ENCODE assay signal across 1 cellular context in the genomic region with DNA sequence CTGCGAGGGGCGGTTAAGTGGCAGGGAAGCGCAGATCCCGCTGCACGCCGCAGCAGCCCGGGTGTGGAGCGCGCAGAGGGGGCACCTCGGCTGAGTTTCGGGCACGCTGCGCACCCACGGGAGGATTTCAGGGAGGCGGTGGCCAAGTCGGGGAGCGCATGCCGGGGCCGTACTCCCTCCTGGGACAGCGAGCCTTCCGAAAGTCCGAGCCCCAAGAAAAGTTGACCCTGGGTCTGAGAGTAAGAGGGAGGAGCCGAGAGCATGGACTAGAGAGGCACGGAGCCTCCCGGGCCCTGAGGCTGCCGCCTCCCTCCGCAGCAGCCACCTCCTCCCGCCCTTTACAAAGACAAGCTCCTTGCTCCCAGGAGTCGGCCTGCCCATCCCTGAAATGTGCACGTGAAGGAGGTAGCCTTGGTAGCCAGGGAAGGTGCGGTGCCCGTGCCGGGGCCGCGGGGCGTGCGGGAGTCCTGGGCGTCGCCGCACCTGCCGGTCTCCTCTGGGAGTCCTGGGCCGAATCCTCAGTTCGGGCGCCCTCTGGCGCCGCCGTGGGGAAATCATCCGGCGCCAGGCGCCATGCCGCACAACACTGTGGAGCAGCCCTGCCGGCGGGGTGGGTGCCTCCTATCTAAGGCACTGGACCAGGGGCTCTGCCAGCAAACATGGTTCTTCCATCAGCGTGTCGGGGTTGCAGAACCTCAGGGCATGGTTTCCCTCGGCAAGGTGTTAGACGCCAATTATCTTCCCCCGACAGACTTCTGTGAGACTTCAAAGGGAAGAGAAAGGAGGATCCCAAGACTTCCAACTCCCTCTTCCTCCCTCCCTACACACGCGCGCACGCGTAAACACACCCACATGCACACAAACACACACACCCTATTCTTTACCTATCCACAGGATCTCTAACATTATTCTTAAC.
A peak's percentile ranks its signal among the peaks of the same experiment; 100 is the strongest.
TF ChIP-seq lines count a peak whose summit lies in the region.

No MANE protein-coding gene starts in this region.

TF ChIP-seq in HepG2, 621 proteins besides CTCF, POLR2A, EP300 and RAD21 (continued from another document and continues in another):
- TF ChIP-seq, protein P1, sequence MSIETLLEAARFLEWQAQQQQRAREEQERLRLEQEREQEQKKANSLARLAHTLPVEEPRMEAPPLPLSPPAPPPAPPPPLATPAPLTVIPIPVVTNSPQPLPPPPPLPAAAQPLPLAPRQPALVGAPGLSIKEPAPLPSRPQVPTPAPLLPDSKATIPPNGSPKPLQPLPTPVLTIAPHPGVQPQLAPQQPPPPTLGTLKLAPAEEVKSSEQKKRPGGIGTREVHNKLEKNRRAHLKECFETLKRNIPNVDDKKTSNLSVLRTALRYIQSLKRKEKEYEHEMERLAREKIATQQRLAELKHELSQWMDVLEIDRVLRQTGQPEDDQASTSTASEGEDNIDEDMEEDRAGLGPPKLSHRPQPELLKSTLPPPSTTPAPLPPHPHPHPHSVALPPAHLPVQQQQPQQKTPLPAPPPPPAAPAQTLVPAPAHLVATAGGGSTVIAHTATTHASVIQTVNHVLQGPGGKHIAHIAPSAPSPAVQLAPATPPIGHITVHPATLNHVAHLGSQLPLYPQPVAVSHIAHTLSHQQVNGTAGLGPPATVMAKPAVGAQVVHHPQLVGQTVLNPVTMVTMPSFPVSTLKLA (IDR thresholded peaks at IDR 0.05), result no peak
- TF ChIP-seq ZBTB20 (CRISPR knock-in tag; IDR thresholded peaks at IDR 0.05; ENCODE audit: borderline replicate concordance, low read depth) (0 out of 2 replicates have a peak, but pooled peaks have one; percentile 58), ZNF263 (CRISPR knock-in tag; IDR thresholded peaks at IDR 0.05) (peak; percentile 39; the same call in 1 of the 2 replicates), ZNF251 (CRISPR knock-in tag; IDR thresholded peaks at IDR 0.05) (no peak), ZBTB7A (CRISPR knock-in tag; IDR thresholded peaks at IDR 0.05) (no peak), RELA (CRISPR knock-in tag; IDR thresholded peaks at IDR 0.05) (0 out of 2 replicates have a peak, but pooled peaks have one; percentile 28), HOXA3 (CRISPR knock-in tag; IDR thresholded peaks at IDR 0.05) (peak; percentile 49), ZNF768 (CRISPR knock-in tag; IDR thresholded peaks at IDR 0.05) (0 out of 2 replicates have a peak, but pooled peaks have one; percentile 51), SALL1 (CRISPR knock-in tag; IDR thresholded peaks at IDR 0.05) (peak; percentile 54; the same call in 1 of the 2 replicates), MYC (CRISPR knock-in tag; IDR thresholded peaks at IDR 0.05; ENCODE audit: borderline replicate concordance) (peak; percentile 59; the same call in 1 of the 2 replicates), KDM1A (CRISPR knock-in tag; IDR thresholded peaks at IDR 0.05) (no peak), TEAD3 (CRISPR knock-in tag; optimal IDR thresholded peaks at IDR 0.05; ENCODE audit: borderline replicate concordance) (peak; percentile 15), GABPB1 (CRISPR knock-in tag; IDR thresholded peaks at IDR 0.05) (peak; percentile 58; the same call in 1 of the 2 replicates), KLF6 (CRISPR knock-in tag; IDR thresholded peaks at IDR 0.05) (no peak), SRSF4 (IDR thresholded peaks at IDR 0.05; ENCODE audit: low read depth, low read length, poor library complexity, severe bottlenecking) (no peak), EZH2 (conservative IDR thresholded peaks at IDR 0.05; ENCODE audit: low read depth, low read length) (peak; percentile 43; the same call in 1 of the 2 replicates), PHF21A (CRISPR knock-in tag; IDR thresholded peaks at IDR 0.05) (no peak), SOX6 (IDR thresholded peaks at IDR 0.05) (no peak), SOX6 (CRISPR knock-in tag; IDR thresholded peaks at IDR 0.05) (peak; percentile 51), CBFB (CRISPR knock-in tag; IDR thresholded peaks at IDR 0.05) (0 out of 2 replicates have a peak, but pooled peaks have one; percentile 16), YY1 (IDR thresholded peaks at IDR 0.05; ENCODE audit: insufficient read depth, insufficient replicate concordance, low read depth, low read length) (peak; percentile 74), SMC3 (IDR thresholded peaks at IDR 0.05; ENCODE audit: low read length) (peak; percentile 35; the same call in 1 of the 2 replicates), ZFX (CRISPR knock-in tag; IDR thresholded peaks at IDR 0.05; ENCODE audit: low read depth) (peak; percentile 50), POLR2AphosphoS5 (IDR thresholded peaks at IDR 0.05; ENCODE audit: low read depth, low read length) (no peak), PTBP1 (IDR thresholded peaks at IDR 0.05; ENCODE audit: low read depth, low read length, poor library complexity, severe bottlenecking) (no peak), KDM3A (CRISPR knock-in tag; IDR thresholded peaks at IDR 0.05; ENCODE audit: low read depth) (peak; percentile 60; the same call in 1 of the 2 replicates), KDM2A (CRISPR knock-in tag; IDR thresholded peaks at IDR 0.05; ENCODE audit: borderline replicate concordance, low read depth) (peak; percentile 60; the same call in 1 of the 2 replicates), CBX2 (IDR thresholded peaks at IDR 0.05; ENCODE audit: low read depth, low read length) (no peak), CBX2 (CRISPR knock-in tag; IDR thresholded peaks at IDR 0.05; ENCODE audit: low read depth) (0 out of 2 replicates have a peak, but pooled peaks have one; percentile 19), ERF (CRISPR knock-in tag; IDR thresholded peaks at IDR 0.05) (no peak), ELF3 (CRISPR knock-in tag; IDR thresholded peaks at IDR 0.05) (no peak), ZNF558 (CRISPR knock-in tag; IDR thresholded peaks at IDR 0.05; ENCODE audit: borderline replicate concordance) (0 out of 2 replicates have a peak, but pooled peaks have one; percentile 47), ZNF12 (CRISPR knock-in tag; IDR thresholded peaks at IDR 0.05) (0 out of 2 replicates have a peak, but pooled peaks have one; percentile 21)
- TF ChIP-seq, protein P2, sequence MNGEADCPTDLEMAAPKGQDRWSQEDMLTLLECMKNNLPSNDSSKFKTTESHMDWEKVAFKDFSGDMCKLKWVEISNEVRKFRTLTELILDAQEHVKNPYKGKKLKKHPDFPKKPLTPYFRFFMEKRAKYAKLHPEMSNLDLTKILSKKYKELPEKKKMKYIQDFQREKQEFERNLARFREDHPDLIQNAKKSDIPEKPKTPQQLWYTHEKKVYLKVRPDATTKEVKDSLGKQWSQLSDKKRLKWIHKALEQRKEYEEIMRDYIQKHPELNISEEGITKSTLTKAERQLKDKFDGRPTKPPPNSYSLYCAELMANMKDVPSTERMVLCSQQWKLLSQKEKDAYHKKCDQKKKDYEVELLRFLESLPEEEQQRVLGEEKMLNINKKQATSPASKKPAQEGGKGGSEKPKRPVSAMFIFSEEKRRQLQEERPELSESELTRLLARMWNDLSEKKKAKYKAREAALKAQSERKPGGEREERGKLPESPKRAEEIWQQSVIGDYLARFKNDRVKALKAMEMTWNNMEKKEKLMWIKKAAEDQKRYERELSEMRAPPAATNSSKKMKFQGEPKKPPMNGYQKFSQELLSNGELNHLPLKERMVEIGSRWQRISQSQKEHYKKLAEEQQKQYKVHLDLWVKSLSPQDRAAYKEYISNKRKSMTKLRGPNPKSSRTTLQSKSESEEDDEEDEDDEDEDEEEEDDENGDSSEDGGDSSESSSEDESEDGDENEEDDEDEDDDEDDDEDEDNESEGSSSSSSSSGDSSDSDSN (CRISPR knock-in tag; IDR thresholded peaks at IDR 0.05), result peak; percentile 57
- TF ChIP-seq, protein P3, sequence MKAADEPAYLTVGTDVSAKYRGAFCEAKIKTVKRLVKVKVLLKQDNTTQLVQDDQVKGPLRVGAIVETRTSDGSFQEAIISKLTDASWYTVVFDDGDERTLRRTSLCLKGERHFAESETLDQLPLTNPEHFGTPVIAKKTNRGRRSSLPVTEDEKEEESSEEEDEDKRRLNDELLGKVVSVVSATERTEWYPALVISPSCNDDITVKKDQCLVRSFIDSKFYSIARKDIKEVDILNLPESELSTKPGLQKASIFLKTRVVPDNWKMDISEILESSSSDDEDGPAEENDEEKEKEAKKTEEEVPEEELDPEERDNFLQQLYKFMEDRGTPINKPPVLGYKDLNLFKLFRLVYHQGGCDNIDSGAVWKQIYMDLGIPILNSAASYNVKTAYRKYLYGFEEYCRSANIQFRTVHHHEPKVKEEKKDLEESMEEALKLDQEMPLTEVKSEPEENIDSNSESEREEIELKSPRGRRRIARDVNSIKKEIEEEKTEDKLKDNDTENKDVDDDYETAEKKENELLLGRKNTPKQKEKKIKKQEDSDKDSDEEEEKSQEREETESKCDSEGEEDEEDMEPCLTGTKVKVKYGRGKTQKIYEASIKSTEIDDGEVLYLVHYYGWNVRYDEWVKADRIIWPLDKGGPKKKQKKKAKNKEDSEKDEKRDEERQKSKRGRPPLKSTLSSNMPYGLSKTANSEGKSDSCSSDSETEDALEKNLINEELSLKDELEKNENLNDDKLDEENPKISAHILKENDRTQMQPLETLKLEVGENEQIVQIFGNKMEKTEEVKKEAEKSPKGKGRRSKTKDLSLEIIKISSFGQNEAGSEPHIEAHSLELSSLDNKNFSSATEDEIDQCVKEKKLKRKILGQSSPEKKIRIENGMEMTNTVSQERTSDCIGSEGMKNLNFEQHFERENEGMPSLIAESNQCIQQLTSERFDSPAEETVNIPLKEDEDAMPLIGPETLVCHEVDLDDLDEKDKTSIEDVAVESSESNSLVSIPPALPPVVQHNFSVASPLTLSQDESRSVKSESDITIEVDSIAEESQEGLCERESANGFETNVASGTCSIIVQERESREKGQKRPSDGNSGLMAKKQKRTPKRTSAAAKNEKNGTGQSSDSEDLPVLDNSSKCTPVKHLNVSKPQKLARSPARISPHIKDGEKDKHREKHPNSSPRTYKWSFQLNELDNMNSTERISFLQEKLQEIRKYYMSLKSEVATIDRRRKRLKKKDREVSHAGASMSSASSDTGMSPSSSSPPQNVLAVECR (CRISPR knock-in tag; IDR thresholded peaks at IDR 0.05; ENCODE audit: borderline replicate concordance), result peak; percentile 22; the same call in 1 of the 2 replicates
- TF ChIP-seq, protein P4, sequence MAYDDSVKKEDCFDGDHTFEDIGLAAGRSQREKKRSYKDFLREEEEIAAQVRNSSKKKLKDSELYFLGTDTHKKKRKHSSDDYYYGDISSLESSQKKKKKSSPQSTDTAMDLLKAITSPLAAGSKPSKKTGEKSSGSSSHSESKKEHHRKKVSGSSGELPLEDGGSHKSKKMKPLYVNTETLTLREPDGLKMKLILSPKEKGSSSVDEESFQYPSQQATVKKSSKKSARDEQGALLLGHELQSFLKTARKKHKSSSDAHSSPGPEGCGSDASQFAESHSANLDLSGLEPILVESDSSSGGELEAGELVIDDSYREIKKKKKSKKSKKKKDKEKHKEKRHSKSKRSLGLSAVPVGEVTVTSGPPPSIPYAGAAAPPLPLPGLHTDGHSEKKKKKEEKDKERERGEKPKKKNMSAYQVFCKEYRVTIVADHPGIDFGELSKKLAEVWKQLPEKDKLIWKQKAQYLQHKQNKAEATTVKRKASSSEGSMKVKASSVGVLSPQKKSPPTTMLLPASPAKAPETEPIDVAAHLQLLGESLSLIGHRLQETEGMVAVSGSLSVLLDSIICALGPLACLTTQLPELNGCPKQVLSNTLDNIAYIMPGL (CRISPR knock-in tag; IDR thresholded peaks at IDR 0.05; ENCODE audit: borderline replicate concordance in 1 of 2, low read depth in 1 of 2), result peak; percentile 68 to 76; a peak in 3 of 4 replicates
- TF ChIP-seq, protein P5, sequence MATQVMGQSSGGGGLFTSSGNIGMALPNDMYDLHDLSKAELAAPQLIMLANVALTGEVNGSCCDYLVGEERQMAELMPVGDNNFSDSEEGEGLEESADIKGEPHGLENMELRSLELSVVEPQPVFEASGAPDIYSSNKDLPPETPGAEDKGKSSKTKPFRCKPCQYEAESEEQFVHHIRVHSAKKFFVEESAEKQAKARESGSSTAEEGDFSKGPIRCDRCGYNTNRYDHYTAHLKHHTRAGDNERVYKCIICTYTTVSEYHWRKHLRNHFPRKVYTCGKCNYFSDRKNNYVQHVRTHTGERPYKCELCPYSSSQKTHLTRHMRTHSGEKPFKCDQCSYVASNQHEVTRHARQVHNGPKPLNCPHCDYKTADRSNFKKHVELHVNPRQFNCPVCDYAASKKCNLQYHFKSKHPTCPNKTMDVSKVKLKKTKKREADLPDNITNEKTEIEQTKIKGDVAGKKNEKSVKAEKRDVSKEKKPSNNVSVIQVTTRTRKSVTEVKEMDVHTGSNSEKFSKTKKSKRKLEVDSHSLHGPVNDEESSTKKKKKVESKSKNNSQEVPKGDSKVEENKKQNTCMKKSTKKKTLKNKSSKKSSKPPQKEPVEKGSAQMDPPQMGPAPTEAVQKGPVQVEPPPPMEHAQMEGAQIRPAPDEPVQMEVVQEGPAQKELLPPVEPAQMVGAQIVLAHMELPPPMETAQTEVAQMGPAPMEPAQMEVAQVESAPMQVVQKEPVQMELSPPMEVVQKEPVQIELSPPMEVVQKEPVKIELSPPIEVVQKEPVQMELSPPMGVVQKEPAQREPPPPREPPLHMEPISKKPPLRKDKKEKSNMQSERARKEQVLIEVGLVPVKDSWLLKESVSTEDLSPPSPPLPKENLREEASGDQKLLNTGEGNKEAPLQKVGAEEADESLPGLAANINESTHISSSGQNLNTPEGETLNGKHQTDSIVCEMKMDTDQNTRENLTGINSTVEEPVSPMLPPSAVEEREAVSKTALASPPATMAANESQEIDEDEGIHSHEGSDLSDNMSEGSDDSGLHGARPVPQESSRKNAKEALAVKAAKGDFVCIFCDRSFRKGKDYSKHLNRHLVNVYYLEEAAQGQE (IDR thresholded peaks at IDR 0.05; ENCODE audit: borderline replicate concordance in 1 of 2, low read depth in 1 of 2, low read length in 2 of 2), result no peak
- TF ChIP-seq, protein P6, sequence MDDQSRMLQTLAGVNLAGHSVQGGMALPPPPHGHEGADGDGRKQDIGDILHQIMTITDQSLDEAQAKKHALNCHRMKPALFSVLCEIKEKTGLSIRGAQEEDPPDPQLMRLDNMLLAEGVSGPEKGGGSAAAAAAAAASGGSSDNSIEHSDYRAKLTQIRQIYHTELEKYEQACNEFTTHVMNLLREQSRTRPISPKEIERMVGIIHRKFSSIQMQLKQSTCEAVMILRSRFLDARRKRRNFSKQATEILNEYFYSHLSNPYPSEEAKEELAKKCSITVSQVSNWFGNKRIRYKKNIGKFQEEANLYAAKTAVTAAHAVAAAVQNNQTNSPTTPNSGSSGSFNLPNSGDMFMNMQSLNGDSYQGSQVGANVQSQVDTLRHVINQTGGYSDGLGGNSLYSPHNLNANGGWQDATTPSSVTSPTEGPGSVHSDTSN (CRISPR knock-in tag; IDR thresholded peaks at IDR 0.05; ENCODE audit: borderline replicate concordance), result no peak
- TF ChIP-seq, protein P7, sequence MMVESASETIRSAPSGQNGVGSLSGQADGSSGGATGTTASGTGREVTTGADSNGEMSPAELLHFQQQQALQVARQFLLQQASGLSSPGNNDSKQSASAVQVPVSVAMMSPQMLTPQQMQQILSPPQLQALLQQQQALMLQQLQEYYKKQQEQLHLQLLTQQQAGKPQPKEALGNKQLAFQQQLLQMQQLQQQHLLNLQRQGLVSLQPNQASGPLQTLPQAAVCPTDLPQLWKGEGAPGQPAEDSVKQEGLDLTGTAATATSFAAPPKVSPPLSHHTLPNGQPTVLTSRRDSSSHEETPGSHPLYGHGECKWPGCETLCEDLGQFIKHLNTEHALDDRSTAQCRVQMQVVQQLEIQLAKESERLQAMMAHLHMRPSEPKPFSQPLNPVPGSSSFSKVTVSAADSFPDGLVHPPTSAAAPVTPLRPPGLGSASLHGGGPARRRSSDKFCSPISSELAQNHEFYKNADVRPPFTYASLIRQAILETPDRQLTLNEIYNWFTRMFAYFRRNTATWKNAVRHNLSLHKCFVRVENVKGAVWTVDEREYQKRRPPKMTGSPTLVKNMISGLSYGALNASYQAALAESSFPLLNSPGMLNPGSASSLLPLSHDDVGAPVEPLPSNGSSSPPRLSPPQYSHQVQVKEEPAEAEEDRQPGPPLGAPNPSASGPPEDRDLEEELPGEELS (CRISPR knock-in tag; IDR thresholded peaks at IDR 0.05), result peak; percentile 43; the same call in 1 of the 2 replicates
